Comparison of ENCODE assay signal across 26 cellular contexts in the genomic region with DNA sequence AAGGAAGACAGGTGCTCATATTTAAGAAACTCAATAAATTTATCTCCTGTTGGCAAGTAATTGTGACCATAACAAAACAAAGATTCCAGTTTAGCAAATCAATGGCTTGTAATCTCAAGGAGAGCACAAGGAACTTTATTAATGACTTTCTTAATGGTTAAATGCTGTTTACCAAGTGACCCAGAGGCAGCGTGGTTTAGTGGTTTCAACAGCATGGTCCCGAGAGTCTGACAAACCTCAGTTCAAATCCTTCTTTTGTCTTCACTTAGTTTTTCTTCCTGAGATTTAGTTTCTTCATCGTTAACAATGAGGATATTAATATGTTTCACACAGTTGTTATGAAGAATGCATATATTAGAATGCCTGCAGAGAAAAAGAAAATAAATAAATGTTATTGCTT.
"Had no signal": no experiment of that assay in that cellular context is flagged by ENCODE, and none has a peak within 500 bp of the region (broad histone marks: within the 10 kb centered on the region; RNA-seq: fewer than 3 reads in every experiment).

No MANE protein-coding gene starts in this region.

- H3K27ac ChIP-seq: colonic mucosa, epithelial cell of prostate, esophagus squamous epithelium, gastrocnemius medialis, heart right ventricle, left lung, lower lobe of right lung had no signal

- H3K4me3 ChIP-seq: colonic mucosa, esophagus squamous epithelium, gastrocnemius medialis, heart right ventricle, left lung, lower lobe of right lung, mucosa of descending colon had no signal

- H3K4me1 ChIP-seq: colonic mucosa, esophagus squamous epithelium, gastrocnemius medialis, left lung, lower lobe of right lung had no signal

- H3K27ac Mint-ChIP-seq: dendritic cell treated with granulocyte-macrophage colony-stimulating factor and Interleukin-4, amounts not matched to agents 40 ng/mL and 50 ng/mL, for 4 days; effector memory CD8-positive, alpha-beta T cell; endodermal cell; mesothelial cell of epicardium had no signal

- H3K4me3 Mint-ChIP-seq: dendritic cell treated with granulocyte-macrophage colony-stimulating factor and Interleukin-4, amounts not matched to agents 40 ng/mL and 50 ng/mL, for 4 days; effector memory CD8-positive, alpha-beta T cell; endodermal cell; mesothelial cell of epicardium had no signal

- H3K27me3 ChIP-seq: colonic mucosa, esophagus squamous epithelium, gastrocnemius medialis, heart right ventricle, left lung had no signal

- ATAC-seq: effector memory CD8-positive, alpha-beta T cell; esophagus mucosa; gastrocnemius medialis; heart right ventricle; left cardiac atrium; left lung; left ventricle myocardium superior; lower lobe of right lung; mucosa of descending colon had no signal

- DNase-seq: colonic mucosa; cortex of kidney; effector CD8-positive, alpha-beta T cell; effector memory CD8-positive, alpha-beta T cell; endodermal cell; erythroblast; esophagus squamous epithelium; foreskin fibroblast; foreskin melanocyte; gastrocnemius medialis; glutamatergic neuron; head of caudate nucleus; heart right ventricle; hippocampal formation; left cardiac atrium; left lung; left ventricle myocardium superior; lower lobe of right lung; mesenchymal stem cell; mucosa of descending colon had no signal

- H3K9me3 ChIP-seq: colonic mucosa, esophagus squamous epithelium, gastrocnemius medialis, lower lobe of right lung, mucosa of descending colon had no signal

- H3K27me3 Mint-ChIP-seq: dendritic cell treated with granulocyte-macrophage colony-stimulating factor and Interleukin-4, amounts not matched to agents 40 ng/mL and 50 ng/mL, for 4 days; effector memory CD8-positive, alpha-beta T cell had no signal

- H3K36me3 ChIP-seq: colonic mucosa, esophagus squamous epithelium, gastrocnemius medialis, heart right ventricle, left lung, lower lobe of right lung had no signal

- FAIRE-seq: endometrium, keratinocyte had no signal
